Comparison of ENCODE assay signal across 30 cellular contexts in the genomic region with DNA sequence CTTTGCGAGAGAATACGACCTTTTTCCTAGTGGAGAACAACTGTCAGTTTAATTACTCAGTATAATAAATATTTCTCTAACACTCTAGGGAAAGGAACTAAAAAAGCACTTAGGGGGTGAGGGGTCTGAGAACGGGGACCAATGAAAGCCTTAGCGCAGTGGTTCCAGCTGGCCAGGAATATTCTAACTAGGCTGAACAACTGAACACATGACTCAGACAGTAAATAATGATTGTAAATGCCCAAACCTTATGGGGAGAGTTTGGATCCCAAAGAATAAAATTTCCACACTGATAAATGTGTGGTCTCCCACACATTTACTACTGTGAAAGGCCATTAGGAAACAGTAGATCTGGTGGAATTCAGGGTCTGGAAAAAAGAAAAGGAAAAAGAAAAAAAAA. TPM values are rescaled to one million over a fixed set of nuclear protein-coding genes. Genes with fewer than 3 reads are reported as not detected.
"Had no signal": no experiment of that assay in that cellular context is flagged by ENCODE, and none has a peak within 500 bp of the region (broad histone marks: within the 10 kb centered on the region; RNA-seq: fewer than 3 reads in every experiment).

No MANE protein-coding gene starts in this region.

- H3K27ac ChIP-seq: SJSA1 had no signal

- ATAC-seq: activated CD8-positive, alpha-beta T cell treated with anti-CD3 and anti-CD28 coated beads, Interleukin-2, amount 10 ng/mL, durations not matched to agents 7 days and 5 days; body of pancreas had no signal

- H3K27ac Mint-ChIP-seq: activated CD8-positive, alpha-beta T cell treated with anti-CD3 and anti-CD28 coated beads, Interleukin-2, amount 10 ng/mL, durations not matched to agents 7 days and 5 days; activated naive CD8-positive, alpha-beta T cell treated with anti-CD3 and anti-CD28 coated beads, Interleukin-2, amount 10 ng/mL, durations not matched to agents 7 days and 5 days; T-helper 1 cell treated with Interleukin-12 subunit alpha and Interleukin-12 subunit beta and Interleukin-4 antibody, amounts not matched to agents 30 μg/mL and 1 μg/mL, for 36 hours had no signal

- H3K9me3 Mint-ChIP-seq: activated naive CD8-positive, alpha-beta T cell treated with anti-CD3 and anti-CD28 coated beads, Interleukin-2, amount 10 ng/mL, durations not matched to agents 7 days and 5 days; T-helper 1 cell treated with Interleukin-12 subunit alpha and Interleukin-12 subunit beta and Interleukin-4 antibody, amounts not matched to agents 30 μg/mL and 1 μg/mL, for 36 hours had no signal

- H3K27me3 Mint-ChIP-seq: activated naive CD8-positive, alpha-beta T cell treated with anti-CD3 and anti-CD28 coated beads, Interleukin-2, amount 10 ng/mL, durations not matched to agents 7 days and 5 days had no signal

- H3K4me3 ChIP-seq: body of pancreas, SJSA1 had no signal

- FAIRE-seq: bronchial epithelial cell, RCC 7860 had no signal

- H3K36me3 Mint-ChIP-seq: activated naive CD8-positive, alpha-beta T cell treated with anti-CD3 and anti-CD28 coated beads, Interleukin-2, amount 10 ng/mL, durations not matched to agents 7 days and 5 days had no signal

- H3K9me3 ChIP-seq: body of pancreas, SJSA1 had no signal

- H3K27me3 ChIP-seq: body of pancreas, SJSA1 had no signal

- H3K4me1 Mint-ChIP-seq: activated naive CD8-positive, alpha-beta T cell treated with anti-CD3 and anti-CD28 coated beads, Interleukin-2, amount 10 ng/mL, durations not matched to agents 7 days and 5 days had no signal

- H3K4me3 Mint-ChIP-seq: activated CD8-positive, alpha-beta T cell treated with anti-CD3 and anti-CD28 coated beads, Interleukin-2, amount 10 ng/mL, durations not matched to agents 7 days and 5 days; activated naive CD8-positive, alpha-beta T cell treated with anti-CD3 and anti-CD28 coated beads, Interleukin-2, amount 10 ng/mL, durations not matched to agents 7 days and 5 days; T-helper 1 cell treated with Interleukin-12 subunit alpha and Interleukin-12 subunit beta and Interleukin-4 antibody, amounts not matched to agents 30 μg/mL and 1 μg/mL, for 36 hours had no signal

- DNase-seq: activated CD4-positive, alpha-beta T cell treated with anti-CD3 and anti-CD28 coated beads for 48 hours; activated CD4-positive, alpha-beta T cell treated with anti-CD3 and anti-CD28 coated beads, Interleukin-2, amount 50 U/mL, for 4 hours; activated CD4-positive, CD25-positive, alpha-beta regulatory T cell treated with anti-CD3 and anti-CD28 coated beads, Interleukin-2, amount 50 U/mL, for 72 hours; activated CD8-positive, alpha-beta memory T cell treated with anti-CD3 and anti-CD28 coated beads, Interleukin-2, amount 50 U/mL, for 48 hours; activated CD8-positive, alpha-beta T cell treated with anti-CD3 and anti-CD28 coated beads, Interleukin-2, amount 10 ng/mL, durations not matched to agents 7 days and 5 days; activated naive CD4-positive, alpha-beta T cell treated with anti-CD3 and anti-CD28 coated beads, Interleukin-2, amount 50 U/mL, for 16 hours; activated naive CD8-positive, alpha-beta T cell treated with anti-CD3 and anti-CD28 coated beads, Interleukin-2, amount 10 ng/mL, durations not matched to agents 7 days and 5 days; activated T-cell treated with anti-CD3 and anti-CD28 coated beads, Interleukin-2, amount 50 U/mL, for 1 hour; aorta; body of pancreas; central memory CD4-positive, alpha-beta T cell; Kasumi-1; KBM-7; MV-4-11; NCI-H1092 treated with DMSO at 0.1 percent for 48 hours; NCI-H1417 treated with DMSO at 0.1 percent for 48 hours; NCI-H1694; NCI-H2029; NCI-H2107; NCI-H2171 treated with DMSO at 0.1 percent for 48 hours; NCI-H226; NCI-H510A; NCI-H526 treated with DMSO at 0.1 percent for 48 hours; NK-92 treated with Interleukin-12 subunit alpha and Interleukin-12 subunit beta, amount 100 ng/mL, for 24 hours; OCI-M1; SHP77 had no signal

RNA-seq across cellular contexts. Expression of a gene that starts 14.8 kb away (rescaled TPM):
- total RNA-seq: activated CD8-positive, alpha-beta T cell treated with anti-CD3 and anti-CD28 coated beads, Interleukin-2, amount 10 ng/mL, durations not matched to agents 7 days and 5 days; activated naive CD8-positive, alpha-beta T cell treated with anti-CD3 and anti-CD28 coated beads, Interleukin-2, amount 10 ng/mL, durations not matched to agents 7 days and 5 days had no signal
